9 cellular contexts compared by ENCODE assay signal in the genomic region with DNA sequence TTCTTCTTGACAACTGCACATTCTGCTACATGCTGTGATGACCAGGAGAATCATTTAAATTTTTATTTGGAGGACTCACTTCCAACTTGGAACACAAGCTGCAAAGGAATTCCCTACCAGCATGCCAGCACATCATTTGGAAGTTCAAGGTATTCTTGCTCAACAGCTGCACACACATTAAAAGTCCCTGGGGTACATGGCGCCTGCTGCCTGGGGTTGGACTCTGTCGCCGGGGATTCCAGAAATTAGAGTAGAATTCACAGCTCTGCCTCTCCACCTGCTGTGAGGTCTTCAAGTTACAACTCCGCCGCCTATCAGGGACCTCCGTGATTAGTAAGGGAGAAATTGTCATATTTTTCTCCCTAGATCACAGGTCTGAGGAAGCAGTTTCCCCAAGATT. TPM values are rescaled to one million over a fixed set of nuclear protein-coding genes. Genes with fewer than 3 reads are reported as not detected.
DNase-seq lines count a peak whose midpoint lies in the region; ATAC-seq and TF ChIP-seq lines count a peak whose summit lies in the region.
"Had no signal": no experiment of that assay in that cellular context is flagged by ENCODE, and none has a peak within 500 bp of the region (broad histone marks: within the 10 kb centered on the region; RNA-seq: fewer than 3 reads in every experiment).

No MANE protein-coding gene starts in this region.

- peaks cover 34% of the 10 kb centered on the region for H3K36me3 Mint-ChIP-seq in CD4-positive, CD25-positive, alpha-beta regulatory T cell
- peaks cover 58% of the 10 kb centered on the region for H3K36me3 Mint-ChIP-seq in neural crest cell (ENCODE audit: low read depth)

- H3K9me3 Mint-ChIP-seq in CD4-positive, CD25-positive, alpha-beta regulatory T cell, result peaks cover 0 to 44% (median 20%) of the 10 kb centered on the region in 7 donors
- H3K9me3 Mint-ChIP-seq in neural crest cell, result peaks cover 27% of the 10 kb centered on the region

- H3K36me3 ChIP-seq in CD4-positive, CD25-positive, alpha-beta regulatory T cell (ENCODE audit: control insufficient read depth, insufficient read depth, low read length), result peaks cover 35% of the 10 kb centered on the region
- peaks cover 22% of the 10 kb centered on the region; the same call in 1 of the 2 replicates for H3K36me3 ChIP-seq in Loucy (ENCODE audit: insufficient read depth, low read length)
- peaks cover 26 to 27% of the 10 kb centered on the region in 2 donors for H3K36me3 ChIP-seq in duodenal mucosa (ENCODE audit: control insufficient read depth in 1 of 2, insufficient read depth in 2 of 2, low read length in 2 of 2)

- peaks cover 8% of the 10 kb centered on the region for H3K4me1 ChIP-seq in CD4-positive, CD25-positive, alpha-beta regulatory T cell (ENCODE audit: control insufficient read depth, insufficient read depth, low read length, poor library complexity, severe bottlenecking)
- H3K4me1 ChIP-seq in Loucy (ENCODE audit: insufficient read depth, low read length, poor library complexity, severe bottlenecking) (peaks cover 6% of the 10 kb centered on the region), duodenal mucosa (ENCODE audit: control insufficient read depth in 1 of 2, insufficient read depth in 2 of 2, low read length in 2 of 2) (peaks cover 5 to 6% of the 10 kb centered on the region in 2 donors)

- H3K27me3 ChIP-seq in CD4-positive, CD25-positive, alpha-beta regulatory T cell (ENCODE audit: control insufficient read depth, insufficient read depth, low read length), result peaks cover 6% of the 10 kb centered on the region
- no peaks in the 10 kb centered on the region for H3K27me3 ChIP-seq in Loucy (ENCODE audit: insufficient read depth, low read length, poor library complexity, severe bottlenecking)
- peaks cover 0 to 3% of the 10 kb centered on the region in 2 donors for H3K27me3 ChIP-seq in duodenal mucosa (ENCODE audit: control insufficient read depth in 1 of 2, insufficient read depth in 2 of 2, low read length in 2 of 2)

- H3K27ac ChIP-seq in CD4-positive, CD25-positive, alpha-beta regulatory T cell (ENCODE audit: insufficient read depth, low read length, poor library complexity, severe bottlenecking), result no peak overlapping the region
- H3K27ac ChIP-seq in duodenal mucosa (ENCODE audit: low read depth, low read length), result no peak overlapping the region

- peaks cover 9% of the 10 kb centered on the region for H3K27me3 Mint-ChIP-seq in CD4-positive, CD25-positive, alpha-beta regulatory T cell
- H3K27me3 Mint-ChIP-seq in neural crest cell (ENCODE audit: low read depth), result peaks cover 4% of the 10 kb centered on the region

- peak overlapping the region; percentile 92 for H3K4me2 ChIP-seq in Loucy (ENCODE audit: low read depth, low read length, poor library complexity, severe bottlenecking)

- H3K4me3 ChIP-seq in CD4-positive, CD25-positive, alpha-beta regulatory T cell (ENCODE audit: low read depth, low read length), result peak overlapping the region; percentile 74
- H3K4me3 ChIP-seq in Loucy (ENCODE audit: low read length, poor library complexity, severe bottlenecking) (peak overlapping the region; percentile 80), duodenal mucosa (ENCODE audit: low read depth in 1 of 2, low read length in 2 of 2) (peak overlapping the region; percentile 91)

- peaks cover 7 to 22% (median 13%) of the 10 kb centered on the region in 4 donors for H3K4me1 Mint-ChIP-seq in CD4-positive, CD25-positive, alpha-beta regulatory T cell
- peaks cover 17% of the 10 kb centered on the region for H3K4me1 Mint-ChIP-seq in neural crest cell

- no peak for DNase-seq in CD4-positive, CD25-positive, alpha-beta regulatory T cell
- DNase-seq in neural crest cell (ENCODE audit: low read depth, low spot score), result no peak
- DNase-seq in GM03348 (ENCODE audit: low spot score), result no peak
- no peak for DNase-seq in NCI-H524 treated with DMSO at 0.1 percent for 48 hours (lab: John Stamatoyannopoulos, UW)
- DNase-seq in effector CD4-positive, alpha-beta T cell, result no peak
- DNase-seq: NCI-H1048 had no signal

- no peaks in the 10 kb centered on the region for H4K20me1 ChIP-seq in Loucy (ENCODE audit: insufficient read depth, low read length, poor library complexity, severe bottlenecking)

- H3K9me3 ChIP-seq in CD4-positive, CD25-positive, alpha-beta regulatory T cell (ENCODE audit: control insufficient read depth in 2 of 2, low read length in 2 of 2), result peaks cover 42 to 43% of the 10 kb centered on the region in 2 experiments
- H3K9me3 ChIP-seq in Loucy (ENCODE audit: insufficient read depth, low read depth, low read length) (peaks cover 31% of the 10 kb centered on the region; the same call in 1 of the 2 replicates), duodenal mucosa (ENCODE audit: control insufficient read depth in 1 of 2, low read length in 2 of 2) (peaks cover 40 to 42% of the 10 kb centered on the region in 2 donors)

- H3K9ac ChIP-seq in Loucy (ENCODE audit: low read depth, low read length, poor library complexity, severe bottlenecking) (peak overlapping the region; percentile 88), duodenal mucosa (ENCODE audit: low read depth in 1 of 2, low read length in 2 of 2) (no peak overlapping the region)

- H3F3A ChIP-seq in Loucy (ENCODE audit: low read depth), result no peaks in the 10 kb centered on the region

- peaks cover 11% of the 10 kb centered on the region; the same call in 1 of the 2 replicates for H3K79me2 ChIP-seq in Loucy (ENCODE audit: insufficient read depth, low read length)

- H2AFZ ChIP-seq in Loucy (ENCODE audit: low read length), result no peak overlapping the region

- TF ChIP-seq CTCF in Loucy (conservative IDR thresholded peaks at IDR 0.05; ENCODE audit: low read length), result no peak
- no peak for TF ChIP-seq CTCF in neural crest cell (conservative IDR thresholded peaks at IDR 0.05)

- no peak for ATAC-seq in CD4-positive, CD25-positive, alpha-beta regulatory T cell (ENCODE audit: low read depth in 2 of 2)
- ATAC-seq in HG03175 (IDR thresholded peaks at IDR 0.05; ENCODE audit: unreplicated experiment), result no peak

- peak overlapping the region; percentile 82 to 96 (median 93) for H3K4me3 Mint-ChIP-seq in CD4-positive, CD25-positive, alpha-beta regulatory T cell
- H3K4me3 Mint-ChIP-seq in neural crest cell, result peak overlapping the region; percentile 91

- peak overlapping the region in 2 of 3 donors; percentile 90 to 94 for H3K27ac Mint-ChIP-seq in CD4-positive, CD25-positive, alpha-beta regulatory T cell
- H3K27ac Mint-ChIP-seq in neural crest cell (ENCODE audit: unreplicated experiment), result no peak overlapping the region

- no peaks in the 10 kb centered on the region for H3K9me2 ChIP-seq in Loucy (replicated peaks; ENCODE audit: low read depth, low read length)

RNA-seq across cellular contexts. Expression of gene ZNF32, which starts 1.1 kb away (rescaled TPM):
- 18.6 TPM for total RNA-seq in CD4-positive, CD25-positive, alpha-beta regulatory T cell
- polyA plus RNA-seq in CD4-positive, CD25-positive, alpha-beta regulatory T cell, result 10 to 100 TPM; 60.4 to 82.7 (median 76.0) TPM
- 37.7 and 39.9 TPM in 2 replicates for total RNA-seq in neural crest cell

RNA-seq across cellular contexts. Expression of gene ZNF485, which starts 41.3 kb away (rescaled TPM):
- total RNA-seq in CD4-positive, CD25-positive, alpha-beta regulatory T cell, result 2.0 TPM
- polyA plus RNA-seq in CD4-positive, CD25-positive, alpha-beta regulatory T cell, result 1 to 10 TPM; 1.4 to 6.9 (median 3.8) TPM
- 8.2 and 8.4 TPM in 2 replicates for total RNA-seq in neural crest cell
